In genomic region chrX:80432863-80433262, GRCh38 we compare ENCODE assay signal across 27 cellular contexts. TPM values are rescaled to one million over a fixed set of nuclear protein-coding genes. Genes with fewer than 3 reads are reported as not detected.
DNase-seq lines count a peak whose midpoint lies in the region; ATAC-seq, FAIRE-seq and TF ChIP-seq lines count a peak whose summit lies in the region.
"Had no signal": no experiment of that assay in that cellular context is flagged by ENCODE, and none has a peak within 500 bp of the region (broad histone marks: within the 10 kb centered on the region; RNA-seq: fewer than 3 reads in every experiment).

No MANE protein-coding gene starts in this region.

- TF ChIP-seq POLR2A in GM12891 (IDR thresholded peaks at IDR 0.05; ENCODE audit: low read depth, low read length), result no peak

- no peak for FAIRE-seq in urothelium cell line (lab: Jason Lieb, UNC)
- FAIRE-seq in GM12891 (lab: Jason Lieb, UNC), result no peak
- FAIRE-seq: bronchial epithelial cell, G401.6 had no signal

- ATAC-seq in left ventricle myocardium superior (peak; percentile 24), HG02840 (IDR thresholded peaks at IDR 0.05; ENCODE audit: low FRiP score, unreplicated experiment) (no peak)
- ATAC-seq: foreskin keratinocyte had no signal

- intact Hi-C loops in left ventricle myocardium superior (cut with micrococcal nuclease) (no loop called here), cardiac septum (cut with DNase I) (no loop called here)

- DNase-seq in left ventricle myocardium superior, result no peak
- no peak for DNase-seq in cardiac septum (ENCODE audit: low spot score)
- DNase-seq in OCI-M1 (lab: John Stamatoyannopoulos, UW), result peak; percentile 67
- DNase-seq in fibroblast of the conjunctiva (ENCODE audit: low read depth), result peak; percentile 14
- DNase-seq in urothelium cell line (ENCODE audit: low spot score), result peak; percentile 25
- no peak for DNase-seq in GM12891 (ENCODE audit: insufficient read length, low spot score)
- DNase-seq in cerebellar cortex (ENCODE audit: low spot score), result no peak
- DNase-seq: activated CD4-positive, alpha-beta T cell treated with anti-CD3 and anti-CD28 coated beads, Interleukin-2, amount 50 U/mL, for 4 hours; activated gamma-delta T cell treated with Interleukin-2 at 50 U/mL for 16 hours; dermis blood vessel endothelial cell; DMS153; foreskin keratinocyte; GOT3; islet precursor cell; KG1; NCI-H1436; NCI-H2171; NCI-H524 treated with DMSO at 0.1 percent for 48 hours; occipital lobe; SHP77 treated with DMSO at 0.1 percent for 48 hours; WERI-Rb-1 had no signal

TF ChIP-seq in GM12891, 5 proteins besides CTCF, POLR2A, EP300 and RAD21:
- TF ChIP-seq POU2F2 (IDR thresholded peaks at IDR 0.05; ENCODE audit: low read depth, low read length) (no peak), POLR2AphosphoS5 (IDR thresholded peaks at IDR 0.05; ENCODE audit: low read depth, low read length) (no peak), SPI1 (IDR thresholded peaks at IDR 0.05; ENCODE audit: low read depth, low read length) (no peak), TAF1 (IDR thresholded peaks at IDR 0.05; ENCODE audit: low read depth, low read length) (no peak), PAX5 (IDR thresholded peaks at IDR 0.05; ENCODE audit: insufficient read depth, low read length, severe bottlenecking) (no peak)

RNA-seq across cellular contexts. Expression of gene TENT5D, which starts 12.6 kb away (rescaled TPM):
- total RNA-seq in left ventricle myocardium superior, result not detected
- not detected for total RNA-seq in cardiac septum
- polyA plus RNA-seq in GM12891 (2012; ENCODE audit: low read depth, missing spikeins), result not detected
- total RNA-seq: A673; bronchial epithelial cell; dermis blood vessel endothelial cell; foreskin keratinocyte; occipital lobe; suprapubic skin; T-helper 1 cell treated with Interleukin-12 subunit alpha and Interleukin-12 subunit beta and Interleukin-4 antibody, amounts not matched to agents 30 ng/mL and 1 ng/mL, for 36 hours had no signal
- polyA plus RNA-seq: foreskin keratinocyte had no signal

Comparison
In these comparisons a context has a peak if more than half of its experiments do, and no peak if none do; other contexts are left out.
1. DNase-seq: peak in OCI-M1 (single experiment), fibroblast of the conjunctiva (single experiment) and urothelium cell line (single experiment); none in left ventricle myocardium superior (single experiment), cardiac septum (single experiment), GM12891 (single experiment) and cerebellar cortex (single experiment).